In genomic region chr9:120394058-120394669, GRCh38 we compare ENCODE assay signal across 8 cellular contexts.
DNase-seq lines count a peak whose midpoint lies in the region; ATAC-seq, FAIRE-seq and TF ChIP-seq lines count a peak whose summit lies in the region.

No MANE protein-coding gene starts in this region.

- no peak overlapping the region for H3K27ac ChIP-seq in upper lobe of left lung

- peaks cover 43% of the 10 kb centered on the region for H3K36me3 Mint-ChIP-seq in T-helper 1 cell treated with Interleukin-12 subunit alpha and Interleukin-12 subunit beta and Interleukin-4 antibody, amounts not matched to agents 30 μg/mL and 1 μg/mL, for 36 hours (ENCODE audit: low read depth)

- H3K4me3 Mint-ChIP-seq in T-helper 1 cell treated with Interleukin-12 subunit alpha and Interleukin-12 subunit beta and Interleukin-4 antibody, amounts not matched to agents 30 μg/mL and 1 μg/mL, for 36 hours: peak overlapping the region; percentile 53

- no peaks in the 10 kb centered on the region for H3K4me1 ChIP-seq in upper lobe of left lung

- TF ChIP-seq CTCF in upper lobe of left lung (IDR thresholded peaks at IDR 0.05): no peak

- no peaks in the 10 kb centered on the region for H3K9me3 Mint-ChIP-seq in T-helper 1 cell treated with Interleukin-12 subunit alpha and Interleukin-12 subunit beta and Interleukin-4 antibody, amounts not matched to agents 30 μg/mL and 1 μg/mL, for 36 hours

- H3K9me3 ChIP-seq in upper lobe of left lung: no peaks in the 10 kb centered on the region

- H3K27me3 Mint-ChIP-seq in T-helper 1 cell treated with Interleukin-12 subunit alpha and Interleukin-12 subunit beta and Interleukin-4 antibody, amounts not matched to agents 30 μg/mL and 1 μg/mL, for 36 hours (ENCODE audit: low read depth): no peaks in the 10 kb centered on the region

- H3K4me3 ChIP-seq in upper lobe of left lung: no peak overlapping the region

- TF ChIP-seq POLR2A in H54 (IDR thresholded peaks at IDR 0.05; ENCODE audit: low read depth, low read length) (no peak), upper lobe of left lung (IDR thresholded peaks at IDR 0.05) (no peak)

- DNase-seq in H54 (ENCODE audit: insufficient read length, low spot score) (peak; percentile 92), epidermal melanocyte (ENCODE audit: insufficient read length, low spot score) (peak; percentile 33), upper lobe of left lung (no peak), cortex of kidney (lab: John Stamatoyannopoulos, UW) (no peak)
- peak; percentile 26 to 48 for DNase-seq in stimulated activated CD4-positive, alpha-beta T cell treated with anti-CD3 and anti-CD28 coated beads, Interleukin-2, amount 100 ng/mL, for 24 hours
- no peak for DNase-seq in activated effector memory CD4-positive, alpha-beta T cell treated with Interleukin-2 at 50 U/mL for 16 hours

- FAIRE-seq in H54 (lab: Jason Lieb, UNC): peak; percentile 96

- TF ChIP-seq EP300 in upper lobe of left lung (IDR thresholded peaks at IDR 0.05): no peak

- H3K27ac Mint-ChIP-seq in T-helper 1 cell treated with Interleukin-12 subunit alpha and Interleukin-12 subunit beta and Interleukin-4 antibody, amounts not matched to agents 30 μg/mL and 1 μg/mL, for 36 hours: peak overlapping the region; percentile 68

- ATAC-seq in GM21381 (IDR thresholded peaks at IDR 0.05; ENCODE audit: unreplicated experiment) (no peak), upper lobe of left lung (ENCODE audit: low FRiP score in 2 of 2) (no peak)

- H3K4me1 Mint-ChIP-seq in T-helper 1 cell treated with Interleukin-12 subunit alpha and Interleukin-12 subunit beta and Interleukin-4 antibody, amounts not matched to agents 30 μg/mL and 1 μg/mL, for 36 hours (ENCODE audit: low read depth): peaks cover 28% of the 10 kb centered on the region

- H3K36me3 ChIP-seq in upper lobe of left lung: peaks cover 11 to 94% (median 65%) of the 10 kb centered on the region in 4 donors

- H3K27me3 ChIP-seq in upper lobe of left lung: no peaks in the 10 kb centered on the region

- WGBS in upper lobe of left lung, 2 donors: 79 to 85% methylated on average over 13 of the region's 13 CpGs

Comparison
In these comparisons a context has a peak if more than half of its experiments do, and no peak if none do; other contexts are left out.
1. DNase-seq: peak in H54 (single experiment), epidermal melanocyte (single experiment) and stimulated activated CD4-positive, alpha-beta T cell treated with anti-CD3 and anti-CD28 coated beads, Interleukin-2, amount 100 ng/mL, for 24 hours (2 of 2); none in upper lobe of left lung (0 of 2), activated effector memory CD4-positive, alpha-beta T cell treated with Interleukin-2 at 50 U/mL for 16 hours (single experiment) and cortex of kidney (single experiment).